Comparison of ENCODE assay signal across 22 cellular contexts in the genomic region with DNA sequence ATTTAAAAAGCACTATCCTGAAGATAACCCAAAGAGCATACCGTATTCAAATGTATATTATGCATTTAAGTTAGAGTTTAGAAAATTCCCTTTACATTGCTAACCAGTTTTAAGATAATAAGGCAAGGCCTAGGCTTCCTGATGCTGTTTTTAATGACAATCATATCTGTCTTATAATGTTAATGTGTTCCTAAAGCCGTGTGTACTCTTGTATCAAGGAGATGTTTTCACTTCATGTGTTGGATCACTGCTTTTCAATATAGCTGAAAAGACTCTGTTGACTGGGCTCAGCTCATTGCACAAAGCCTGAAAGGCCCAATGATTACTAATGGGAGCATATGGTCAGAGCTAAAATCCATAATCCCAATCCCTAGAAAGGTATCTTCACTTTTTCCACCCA.
"Had no signal": no experiment of that assay in that cellular context is flagged by ENCODE, and none has a peak within 500 bp of the region (broad histone marks: within the 10 kb centered on the region; RNA-seq: fewer than 3 reads in every experiment).

No MANE protein-coding gene starts in this region.

- H3K36me3 Mint-ChIP-seq: activated naive CD4-positive, alpha-beta T cell treated with anti-CD3 and anti-CD28 coated beads, Interleukin-2, amount 10 ng/mL, durations not matched to agents 7 days and 5 days; activated naive CD8-positive, alpha-beta T cell treated with anti-CD3 and anti-CD28 coated beads for 36 hours had no signal

- DNase-seq: activated CD4-positive, alpha-beta T cell treated with anti-CD3 and anti-CD28 coated beads for 4 hours; activated CD8-positive, alpha-beta memory T cell treated with anti-CD3 and anti-CD28 coated beads, Interleukin-2, amount 50 U/mL, for 4 hours; activated CD8-positive, alpha-beta T cell treated with anti-CD3 and anti-CD28 coated beads for 36 hours; activated gamma-delta T cell treated with Interleukin-2 at 50 U/mL for 16 hours; activated naive CD4-positive, alpha-beta T cell treated with anti-CD3 and anti-CD28 coated beads, Interleukin-2, amount 10 ng/mL, durations not matched to agents 7 days and 5 days; activated naive CD8-positive, alpha-beta T cell treated with anti-CD3 and anti-CD28 coated beads for 36 hours; activated T-cell treated with anti-CD3 and anti-CD28 coated beads, Interleukin-2, amount 50 U/mL, for 72 hours; cerebellar nuclear complex; KG1; NCI-H1048; NCI-H1417; NCI-H1694; NCI-H2029; NCI-H2107; NCI-H2171 treated with DMSO at 0.1 percent for 48 hours; NCI-H345; NCI-H510A; NCI-H748 treated with DMSO at 0.1 percent for 48 hours; T-helper 1 cell had no signal

- H3K4me1 Mint-ChIP-seq: activated naive CD4-positive, alpha-beta T cell treated with anti-CD3 and anti-CD28 coated beads, Interleukin-2, amount 10 ng/mL, durations not matched to agents 7 days and 5 days; activated naive CD8-positive, alpha-beta T cell treated with anti-CD3 and anti-CD28 coated beads for 36 hours had no signal

- H3K27ac ChIP-seq: SK-N-MC, VCaP had no signal

- H3K27me3 Mint-ChIP-seq: activated CD8-positive, alpha-beta T cell treated with anti-CD3 and anti-CD28 coated beads for 36 hours; activated naive CD4-positive, alpha-beta T cell treated with anti-CD3 and anti-CD28 coated beads, Interleukin-2, amount 10 ng/mL, durations not matched to agents 7 days and 5 days; activated naive CD8-positive, alpha-beta T cell treated with anti-CD3 and anti-CD28 coated beads for 36 hours had no signal

- H3K4me3 Mint-ChIP-seq: activated CD8-positive, alpha-beta T cell treated with anti-CD3 and anti-CD28 coated beads for 36 hours; activated naive CD4-positive, alpha-beta T cell treated with anti-CD3 and anti-CD28 coated beads, Interleukin-2, amount 10 ng/mL, durations not matched to agents 7 days and 5 days; activated naive CD8-positive, alpha-beta T cell treated with anti-CD3 and anti-CD28 coated beads for 36 hours; activated T-cell treated with anti-CD3 and anti-CD28 coated beads, Interleukin-2, amount 50 U/mL, for 72 hours had no signal

- H3K27ac Mint-ChIP-seq: activated CD8-positive, alpha-beta T cell treated with anti-CD3 and anti-CD28 coated beads for 36 hours; activated naive CD4-positive, alpha-beta T cell treated with anti-CD3 and anti-CD28 coated beads, Interleukin-2, amount 10 ng/mL, durations not matched to agents 7 days and 5 days; activated naive CD8-positive, alpha-beta T cell treated with anti-CD3 and anti-CD28 coated beads for 36 hours; activated T-cell treated with anti-CD3 and anti-CD28 coated beads, Interleukin-2, amount 50 U/mL, for 72 hours; activated T-helper 2 cell treated with anti-CD3 and anti-CD28 coated beads, Interferon-gamma antibody, Interleukin-2, Interleukin-4, amounts not matched to agents 10 μg/mL and 5 μg/mL and 100 μg/mL, durations not matched to agents 14 hours and 24 hours and 36 hours had no signal

- ATAC-seq: activated CD8-positive, alpha-beta T cell treated with anti-CD3 and anti-CD28 coated beads for 36 hours; activated T-cell treated with anti-CD3 and anti-CD28 coated beads, Interleukin-2, amount 50 U/mL, for 72 hours had no signal

- H3K9me3 Mint-ChIP-seq: activated CD8-positive, alpha-beta T cell treated with anti-CD3 and anti-CD28 coated beads for 36 hours; activated naive CD4-positive, alpha-beta T cell treated with anti-CD3 and anti-CD28 coated beads, Interleukin-2, amount 10 ng/mL, durations not matched to agents 7 days and 5 days; activated naive CD8-positive, alpha-beta T cell treated with anti-CD3 and anti-CD28 coated beads for 36 hours; activated T-cell treated with anti-CD3 and anti-CD28 coated beads, Interleukin-2, amount 50 U/mL, for 72 hours; activated T-helper 2 cell treated with anti-CD3 and anti-CD28 coated beads, Interferon-gamma antibody, Interleukin-2, Interleukin-4, amounts not matched to agents 10 μg/mL and 5 μg/mL and 100 μg/mL, durations not matched to agents 14 hours and 24 hours and 36 hours had no signal

- H3K4me3 ChIP-seq: SK-N-MC had no signal
